ENCODE assay signal across 1 cellular context in the genomic region with DNA sequence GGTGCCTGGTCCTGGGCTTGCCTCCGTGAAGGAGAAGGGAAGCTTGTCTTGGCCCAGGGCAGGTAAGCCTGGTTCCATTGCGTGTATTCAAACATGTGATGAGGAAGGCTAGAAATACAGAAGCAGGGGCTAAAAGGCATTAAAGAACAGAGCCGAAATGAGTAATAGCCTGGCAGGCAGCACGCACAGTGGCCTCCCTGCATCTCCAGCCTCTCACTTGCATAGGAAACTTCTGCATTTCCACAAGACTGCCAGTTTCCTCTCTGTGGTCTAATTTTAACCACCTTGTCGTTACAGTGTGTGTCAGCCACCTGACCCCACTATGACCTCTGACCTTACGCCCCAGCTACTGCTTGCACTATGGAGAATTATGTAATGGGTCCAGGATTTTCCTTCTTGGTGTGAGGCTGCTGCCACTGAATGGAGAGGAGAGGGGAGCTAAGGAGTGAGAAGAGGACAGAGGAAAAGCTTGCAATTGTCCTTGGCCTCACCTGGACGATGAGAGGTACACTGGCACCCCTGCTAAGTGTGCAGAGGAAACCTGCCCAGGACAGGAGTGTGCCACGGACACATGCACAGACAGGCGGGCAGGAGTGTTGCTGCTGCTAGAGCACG.
TF ChIP-seq lines count a peak whose summit lies in the region.

No MANE protein-coding gene starts in this region.

TF ChIP-seq in SK-N-SH treated with all-trans-retinoic acid at 6 μM for 48 hours, 23 proteins besides CTCF, POLR2A, EP300 and RAD21 (continued from another document):
- TF ChIP-seq, protein P1, sequence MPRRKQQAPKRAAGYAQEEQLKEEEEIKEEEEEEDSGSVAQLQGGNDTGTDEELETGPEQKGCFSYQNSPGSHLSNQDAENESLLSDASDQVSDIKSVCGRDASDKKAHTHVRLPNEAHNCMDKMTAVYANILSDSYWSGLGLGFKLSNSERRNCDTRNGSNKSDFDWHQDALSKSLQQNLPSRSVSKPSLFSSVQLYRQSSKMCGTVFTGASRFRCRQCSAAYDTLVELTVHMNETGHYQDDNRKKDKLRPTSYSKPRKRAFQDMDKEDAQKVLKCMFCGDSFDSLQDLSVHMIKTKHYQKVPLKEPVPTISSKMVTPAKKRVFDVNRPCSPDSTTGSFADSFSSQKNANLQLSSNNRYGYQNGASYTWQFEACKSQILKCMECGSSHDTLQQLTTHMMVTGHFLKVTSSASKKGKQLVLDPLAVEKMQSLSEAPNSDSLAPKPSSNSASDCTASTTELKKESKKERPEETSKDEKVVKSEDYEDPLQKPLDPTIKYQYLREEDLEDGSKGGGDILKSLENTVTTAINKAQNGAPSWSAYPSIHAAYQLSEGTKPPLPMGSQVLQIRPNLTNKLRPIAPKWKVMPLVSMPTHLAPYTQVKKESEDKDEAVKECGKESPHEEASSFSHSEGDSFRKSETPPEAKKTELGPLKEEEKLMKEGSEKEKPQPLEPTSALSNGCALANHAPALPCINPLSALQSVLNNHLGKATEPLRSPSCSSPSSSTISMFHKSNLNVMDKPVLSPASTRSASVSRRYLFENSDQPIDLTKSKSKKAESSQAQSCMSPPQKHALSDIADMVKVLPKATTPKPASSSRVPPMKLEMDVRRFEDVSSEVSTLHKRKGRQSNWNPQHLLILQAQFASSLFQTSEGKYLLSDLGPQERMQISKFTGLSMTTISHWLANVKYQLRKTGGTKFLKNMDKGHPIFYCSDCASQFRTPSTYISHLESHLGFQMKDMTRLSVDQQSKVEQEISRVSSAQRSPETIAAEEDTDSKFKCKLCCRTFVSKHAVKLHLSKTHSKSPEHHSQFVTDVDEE (CRISPR knock-in tag; IDR thresholded peaks at IDR 0.05) = no peak
- no peak for TF ChIP-seq BACH2 (CRISPR knock-in tag; IDR thresholded peaks at IDR 0.05; ENCODE audit: borderline replicate concordance)
- no peak for TF ChIP-seq ZNF70 (CRISPR knock-in tag; IDR thresholded peaks at IDR 0.05)
- no peak for TF ChIP-seq ESRRG (CRISPR knock-in tag; IDR thresholded peaks at IDR 0.05)
- no peak for TF ChIP-seq ISL1 (CRISPR knock-in tag; IDR thresholded peaks at IDR 0.05)
- TF ChIP-seq, protein P2, sequence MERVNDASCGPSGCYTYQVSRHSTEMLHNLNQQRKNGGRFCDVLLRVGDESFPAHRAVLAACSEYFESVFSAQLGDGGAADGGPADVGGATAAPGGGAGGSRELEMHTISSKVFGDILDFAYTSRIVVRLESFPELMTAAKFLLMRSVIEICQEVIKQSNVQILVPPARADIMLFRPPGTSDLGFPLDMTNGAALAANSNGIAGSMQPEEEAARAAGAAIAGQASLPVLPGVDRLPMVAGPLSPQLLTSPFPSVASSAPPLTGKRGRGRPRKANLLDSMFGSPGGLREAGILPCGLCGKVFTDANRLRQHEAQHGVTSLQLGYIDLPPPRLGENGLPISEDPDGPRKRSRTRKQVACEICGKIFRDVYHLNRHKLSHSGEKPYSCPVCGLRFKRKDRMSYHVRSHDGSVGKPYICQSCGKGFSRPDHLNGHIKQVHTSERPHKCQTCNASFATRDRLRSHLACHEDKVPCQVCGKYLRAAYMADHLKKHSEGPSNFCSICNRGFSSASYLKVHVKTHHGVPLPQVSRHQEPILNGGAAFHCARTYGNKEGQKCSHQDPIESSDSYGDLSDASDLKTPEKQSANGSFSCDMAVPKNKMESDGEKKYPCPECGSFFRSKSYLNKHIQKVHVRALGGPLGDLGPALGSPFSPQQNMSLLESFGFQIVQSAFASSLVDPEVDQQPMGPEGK (CRISPR knock-in tag; IDR thresholded peaks at IDR 0.05; ENCODE audit: borderline replicate concordance) = no peak
